In the genomic region with DNA sequence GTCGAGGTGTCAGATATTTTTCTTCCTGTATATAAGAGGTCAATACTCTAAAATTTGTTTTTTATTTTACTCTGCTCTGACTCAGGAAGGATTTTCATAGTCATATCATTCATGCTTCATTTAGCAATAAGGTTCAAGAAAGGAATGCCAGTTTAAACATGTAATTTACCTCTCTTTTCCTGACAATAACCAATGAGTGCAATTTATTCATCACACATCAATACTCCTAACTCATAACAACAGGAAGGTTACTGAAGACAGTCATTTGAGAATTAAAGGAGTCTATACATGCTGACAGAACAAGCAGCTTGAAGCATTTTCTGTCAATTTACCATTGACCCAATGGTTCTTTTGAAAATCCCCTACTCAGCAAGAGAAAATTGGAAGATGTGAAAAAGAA, we compare ENCODE assay signal across 23 cellular contexts.
DNase-seq lines count a peak whose midpoint lies in the region; ATAC-seq, FAIRE-seq and TF ChIP-seq lines count a peak whose summit lies in the region.
"Had no signal": no experiment of that assay in that cellular context is flagged by ENCODE, and none has a peak within 500 bp of the region (broad histone marks: within the 10 kb centered on the region; RNA-seq: fewer than 3 reads in every experiment).

No MANE protein-coding gene starts in this region.

- ATAC-seq in GM21529 (IDR thresholded peaks at IDR 0.05; ENCODE audit: unreplicated experiment) = no peak
- ATAC-seq in activated naive CD4-positive, alpha-beta T cell treated with anti-CD3 and anti-CD28 coated beads, Interleukin-2, amount 50 U/mL, for 72 hours = no peak
- ATAC-seq: CD8-positive, alpha-beta T cell had no signal

- no peaks in the 10 kb centered on the region for H3K9me3 Mint-ChIP-seq in activated naive CD4-positive, alpha-beta T cell treated with anti-CD3 and anti-CD28 coated beads, Interleukin-2, amount 50 U/mL, for 72 hours
- H3K9me3 Mint-ChIP-seq: CD4-positive, alpha-beta T cell; CD8-positive, alpha-beta T cell had no signal

- no peaks in the 10 kb centered on the region for H3K36me3 ChIP-seq in suprapubic skin
- H3K36me3 ChIP-seq: BLaER1 treated with 17β-estradiol and CSF1 and Interleukin-3, amounts not matched to agents 10 nM and 100 nM had no signal

- H3K27me3 ChIP-seq in suprapubic skin = no peaks in the 10 kb centered on the region
- H3K27me3 ChIP-seq: BLaER1 treated with 17β-estradiol and CSF1 and Interleukin-3, amounts not matched to agents 10 nM and 100 nM had no signal

- FAIRE-seq in TTC549 (lab: Jason Lieb, UNC) (peak; percentile 78), islet of Langerhans (lab: Jason Lieb, UNC) (peak; percentile 64)
- FAIRE-seq: A204.1, D721Med, G401.6, GM12891, GM19239 had no signal

- no peak overlapping the region for H3K4me3 ChIP-seq in suprapubic skin
- H3K4me3 ChIP-seq: BLaER1 treated with 17β-estradiol and CSF1 and Interleukin-3, amounts not matched to agents 10 nM and 100 nM had no signal

- H3K27ac Mint-ChIP-seq in activated naive CD4-positive, alpha-beta T cell treated with anti-CD3 and anti-CD28 coated beads, Interleukin-2, amount 50 U/mL, for 72 hours = no peak overlapping the region
- H3K27ac Mint-ChIP-seq: B cell; CD4-positive, alpha-beta T cell; CD8-positive, alpha-beta T cell had no signal

- H3K27ac ChIP-seq in suprapubic skin = no peak overlapping the region
- H3K27ac ChIP-seq: BLaER1 treated with 17β-estradiol and CSF1 and Interleukin-3, amounts not matched to agents 10 nM and 100 nM; C4-2B had no signal

- no peaks in the 10 kb centered on the region for H3K4me1 ChIP-seq in suprapubic skin
- H3K4me1 ChIP-seq: Caco-2 had no signal

- WGBS in suprapubic skin = 78% methylated on average over 1 of the region's 1 CpG

- H3K36me3 Mint-ChIP-seq in activated naive CD4-positive, alpha-beta T cell treated with anti-CD3 and anti-CD28 coated beads, Interleukin-2, amount 50 U/mL, for 72 hours = peaks cover 0 to 4% of the 10 kb centered on the region in 2 donors
- H3K36me3 Mint-ChIP-seq: CD8-positive, alpha-beta T cell had no signal

- TF ChIP-seq POLR2A in suprapubic skin (IDR thresholded peaks at IDR 0.05) = no peak

- no peak for TF ChIP-seq CTCF in suprapubic skin (IDR thresholded peaks at IDR 0.05)

- peak; percentile 70 for DNase-seq in NCI-H2227 (lab: John Stamatoyannopoulos, UW; ENCODE audit: unreplicated experiment)
- no peak for DNase-seq in suprapubic skin (ENCODE audit: low spot score in 2 of 2)
- DNase-seq in activated naive CD4-positive, alpha-beta T cell treated with anti-CD3 and anti-CD28 coated beads, Interleukin-2, amount 50 U/mL, for 72 hours (ENCODE audit: low spot score in 2 of 2) = no peak
- no peak for DNase-seq in middle frontal gyrus (ENCODE audit: extremely low spot score, low spot score)
- DNase-seq: 8988T; AML-193; Caco-2; Calu3; CD4-positive, alpha-beta T cell; CD8-positive, alpha-beta T cell; DMS79 treated with DMSO at 0.1 percent for 48 hours; GF-D8 had no signal

- TF ChIP-seq EP300 in suprapubic skin (IDR thresholded peaks at IDR 0.05) = no peak

- H3K9me3 ChIP-seq in suprapubic skin = no peaks in the 10 kb centered on the region
- H3K9me3 ChIP-seq: Caco-2 had no signal
